In the genomic region with DNA sequence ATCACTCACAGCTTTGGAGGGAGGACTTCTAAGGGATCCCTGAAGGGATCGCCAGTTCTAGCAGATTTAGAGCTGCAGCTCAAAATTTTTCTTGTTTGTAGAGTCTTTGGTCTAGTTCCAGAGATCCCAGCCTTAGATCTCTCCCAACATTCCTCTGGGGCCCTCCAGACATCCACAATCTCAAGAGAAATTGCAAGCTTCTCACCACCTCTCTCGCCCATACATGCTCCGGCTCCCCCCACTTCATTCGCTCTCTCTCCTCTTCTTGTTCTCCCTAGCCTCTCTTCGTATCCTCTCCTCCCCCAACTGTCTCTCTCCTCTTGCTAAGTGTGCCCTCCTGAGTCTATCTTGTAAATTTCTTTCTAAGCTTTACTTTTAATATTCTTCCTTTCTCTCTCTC, we compare ENCODE assay signal across 15 cellular contexts. TPM values are rescaled to one million over a fixed set of nuclear protein-coding genes. Genes with fewer than 3 reads are reported as not detected.
A peak's percentile ranks its signal among the peaks of the same experiment; 100 is the strongest.
DNase-seq lines count a peak whose midpoint lies in the region; ATAC-seq, FAIRE-seq and TF ChIP-seq lines count a peak whose summit lies in the region.
"Had no signal": no experiment of that assay in that cellular context is flagged by ENCODE, and none has a peak within 500 bp of the region (broad histone marks: within the 10 kb centered on the region; RNA-seq: fewer than 3 reads in every experiment).

No MANE protein-coding gene starts in this region.

- H3F3A ChIP-seq in smooth muscle cell (ENCODE audit: low read depth): no peaks in the 10 kb centered on the region

- H2AFZ ChIP-seq in smooth muscle cell (ENCODE audit: low read depth): peak overlapping the region; percentile 74

- no peak for FAIRE-seq in pancreas (lab: Jason Lieb, UNC)

- no peaks in the 10 kb centered on the region for H4K20me1 ChIP-seq in smooth muscle cell (ENCODE audit: low read depth)

- WGBS in smooth muscle cell (ENCODE audit: low lambda C conversion rate): 43% methylated on average over 5 of the region's 5 CpGs
- 63 to 74% methylated on average over 5 of the region's 5 CpGs for WGBS in pancreas, 2 donors

- no peaks in the 10 kb centered on the region for H3K36me3 ChIP-seq in HEK293 (ENCODE audit: control insufficient read depth in 2 of 2, insufficient read depth in 1 of 2, low read length in 2 of 2)
- H3K36me3 ChIP-seq in smooth muscle cell (ENCODE audit: low read depth): no peaks in the 10 kb centered on the region
- no peaks in the 10 kb centered on the region for H3K36me3 ChIP-seq in pancreas
- H3K36me3 ChIP-seq: ascending aorta, Peyer's patch, vagina had no signal

- POLR2A ChIA-PET in HEK293 (lab: Yijun Ruan, JAX): no interaction called here

- TF ChIP-seq CTCF in HEK293 (tag by site-specific recombination; IDR thresholded peaks at IDR 0.05) (peak; percentile 67), fibroblast of villous mesenchyme (IDR thresholded peaks at IDR 0.05; ENCODE audit: insufficient read depth, low read depth, low read length) (no peak), smooth muscle cell (IDR thresholded peaks at IDR 0.05; ENCODE audit: borderline replicate concordance, insufficient read depth, poor library complexity, severe bottlenecking) (no peak), pancreas (IDR thresholded peaks at IDR 0.05) (no peak)

- no peaks in the 10 kb centered on the region for H3K79me2 ChIP-seq in smooth muscle cell (ENCODE audit: low read depth)

- H3K9ac ChIP-seq in smooth muscle cell (ENCODE audit: low read depth): no peak overlapping the region

- H3K27me3 ChIP-seq in smooth muscle cell (ENCODE audit: low read depth): no peaks in the 10 kb centered on the region
- no peaks in the 10 kb centered on the region for H3K27me3 ChIP-seq in pancreas
- H3K27me3 ChIP-seq: ascending aorta, Peyer's patch, vagina had no signal

- no peak overlapping the region for H3K27ac ChIP-seq in HEK293 (ENCODE audit: extremely low read depth, low read depth, low read length)
- no peak overlapping the region for H3K27ac ChIP-seq in smooth muscle cell (ENCODE audit: low read depth)
- H3K27ac ChIP-seq in pancreas: no peak overlapping the region
- H3K27ac ChIP-seq: ascending aorta, Peyer's patch, psoas muscle, vagina had no signal

- CTCF ChIA-PET in HEK293 (lab: Yijun Ruan, JAX): interaction anchor here (0.7 to 1.3 kb wide), 4 partner anchors 10 to 1148 kb away, joined by 3 read pairs; no protein-coding TSS in a partner anchor

- peak; percentile 63 for ATAC-seq in SK-N-SH treated with all-trans-retinoic acid at 6 μM for 48 hours
- no peak for ATAC-seq in pancreas

- DNase-seq in fibroblast of villous mesenchyme (ENCODE audit: low read depth) (peak; percentile 21), smooth muscle cell (lab: John Stamatoyannopoulos, UW; ENCODE audit: unreplicated experiment) (no peak), pancreas (no peak)
- no peak for DNase-seq in effector CD8-positive, alpha-beta T cell (lab: John Stamatoyannopoulos, UW)
- no peak for DNase-seq in activated naive CD4-positive, alpha-beta T cell treated with Interleukin-2 at 50 U/mL for 16 hours
- DNase-seq: foreskin melanocyte, NCI-H1417 treated with DMSO at 0.1 percent for 48 hours, NCI-H524 treated with DMSO at 0.1 percent for 48 hours, Peyer's patch, psoas muscle had no signal

- H3K9me3 ChIP-seq in HEK293 (ENCODE audit: control insufficient read depth, insufficient read depth, low read depth, low read length): no peaks in the 10 kb centered on the region
- no peaks in the 10 kb centered on the region for H3K9me3 ChIP-seq in smooth muscle cell (replicated peaks; ENCODE audit: low read depth)
- no peaks in the 10 kb centered on the region for H3K9me3 ChIP-seq in pancreas
- H3K9me3 ChIP-seq: ascending aorta, Peyer's patch, psoas muscle, vagina had no signal

- H3K4me1 ChIP-seq in HEK293 (ENCODE audit: control insufficient read depth, insufficient read depth, low read length) (no peaks in the 10 kb centered on the region), smooth muscle cell (ENCODE audit: low read depth) (no peaks in the 10 kb centered on the region), pancreas (no peaks in the 10 kb centered on the region)
- H3K4me1 ChIP-seq: ascending aorta, Peyer's patch, psoas muscle, vagina had no signal

- intact Hi-C loops in pancreas (cut with DNase I): no loop called here

- peak overlapping the region; percentile 63 for H3K4me2 ChIP-seq in smooth muscle cell

- H3K4me3 ChIP-seq in HEK293 (ENCODE audit: low read depth, low read length): no peak overlapping the region
- peak overlapping the region; percentile 21 for H3K4me3 ChIP-seq in fibroblast of villous mesenchyme (ENCODE audit: low read depth, low read length)
- H3K4me3 ChIP-seq in smooth muscle cell: no peak overlapping the region
- H3K4me3 ChIP-seq in pancreas: no peak overlapping the region
- H3K4me3 ChIP-seq: ascending aorta, Peyer's patch, psoas muscle, vagina had no signal

TF ChIP-seq in HEK293, 187 proteins besides CTCF, POLR2A, EP300 and RAD21 (continues in another document):
- TF ChIP-seq ZNF596 (tag by site-specific recombination; IDR thresholded peaks at IDR 0.05): 0 out of 2 replicates have a peak, but pooled peaks have one; percentile 6
- TF ChIP-seq GLI4 (tag by site-specific recombination; IDR thresholded peaks at IDR 0.05): no peak
- peak; percentile 90 for TF ChIP-seq PRDM1 (tag by site-specific recombination; IDR thresholded peaks at IDR 0.05)
- TF ChIP-seq ZNF654 (tag by site-specific recombination; IDR thresholded peaks at IDR 0.05; ENCODE audit: low read depth): peak; percentile 34
- peak; percentile 75 for TF ChIP-seq ZBTB48 (tag by site-specific recombination; IDR thresholded peaks at IDR 0.05)
- peak; percentile 82 for TF ChIP-seq ZNF398 (tag by site-specific recombination; IDR thresholded peaks at IDR 0.05)

TF ChIP-seq in SK-N-SH treated with all-trans-retinoic acid at 6 μM for 48 hours, 23 proteins besides CTCF, POLR2A, EP300 and RAD21:
- TF ChIP-seq ISL1 (CRISPR knock-in tag; IDR thresholded peaks at IDR 0.05) (no peak), ZNF8 (CRISPR knock-in tag; IDR thresholded peaks at IDR 0.05) (no peak), ZFP3 (CRISPR knock-in tag; IDR thresholded peaks at IDR 0.05) (no peak), RARB (CRISPR knock-in tag; IDR thresholded peaks at IDR 0.05) (no peak), CSRNP3 (CRISPR knock-in tag; IDR thresholded peaks at IDR 0.05) (no peak), TOX (CRISPR knock-in tag; IDR thresholded peaks at IDR 0.05; ENCODE audit: borderline replicate concordance) (no peak), BACH2 (CRISPR knock-in tag; IDR thresholded peaks at IDR 0.05; ENCODE audit: borderline replicate concordance) (no peak), SNAI2 (CRISPR knock-in tag; IDR thresholded peaks at IDR 0.05) (no peak)

RNA-seq across cellular contexts. Expression of gene TUT4, which starts 15.1 kb away (rescaled TPM):
- 31.9 and 39.7 TPM in 2 replicates for total RNA-seq in fibroblast of villous mesenchyme
- total RNA-seq in smooth muscle cell: 33.9 and 58.3 TPM in 2 replicates
- polyA plus RNA-seq in smooth muscle cell: 13.9 and 31.3 TPM in 2 replicates
- total RNA-seq in pancreas: 10 to 100 TPM; 17.6 to 40.8 (median 24.1) TPM
- 10 to 100 TPM; 17.4 to 34.5 TPM for polyA plus RNA-seq in pancreas

RNA-seq across cellular contexts. Expression of gene GPX7, which starts 34.2 kb away (rescaled TPM):
- total RNA-seq in fibroblast of villous mesenchyme (52.8 and 64.8 TPM in 2 replicates), smooth muscle cell (164 and 192 TPM in 2 replicates), pancreas (10 to 100 TPM in 1 of 6 donors, 1 to 10 TPM in 5; 3.4 to 14.6 (median 7.7) TPM)
- polyA plus RNA-seq in smooth muscle cell (136 and 164 TPM in 2 replicates), pancreas (10 to 100 TPM in 1 of 2 donors, 1 to 10 TPM in 1; 8.8 to 11.2 TPM)
- total RNA-seq: G401 had no signal
